ENCODE assay signal across 8 cellular contexts in the genomic region with DNA sequence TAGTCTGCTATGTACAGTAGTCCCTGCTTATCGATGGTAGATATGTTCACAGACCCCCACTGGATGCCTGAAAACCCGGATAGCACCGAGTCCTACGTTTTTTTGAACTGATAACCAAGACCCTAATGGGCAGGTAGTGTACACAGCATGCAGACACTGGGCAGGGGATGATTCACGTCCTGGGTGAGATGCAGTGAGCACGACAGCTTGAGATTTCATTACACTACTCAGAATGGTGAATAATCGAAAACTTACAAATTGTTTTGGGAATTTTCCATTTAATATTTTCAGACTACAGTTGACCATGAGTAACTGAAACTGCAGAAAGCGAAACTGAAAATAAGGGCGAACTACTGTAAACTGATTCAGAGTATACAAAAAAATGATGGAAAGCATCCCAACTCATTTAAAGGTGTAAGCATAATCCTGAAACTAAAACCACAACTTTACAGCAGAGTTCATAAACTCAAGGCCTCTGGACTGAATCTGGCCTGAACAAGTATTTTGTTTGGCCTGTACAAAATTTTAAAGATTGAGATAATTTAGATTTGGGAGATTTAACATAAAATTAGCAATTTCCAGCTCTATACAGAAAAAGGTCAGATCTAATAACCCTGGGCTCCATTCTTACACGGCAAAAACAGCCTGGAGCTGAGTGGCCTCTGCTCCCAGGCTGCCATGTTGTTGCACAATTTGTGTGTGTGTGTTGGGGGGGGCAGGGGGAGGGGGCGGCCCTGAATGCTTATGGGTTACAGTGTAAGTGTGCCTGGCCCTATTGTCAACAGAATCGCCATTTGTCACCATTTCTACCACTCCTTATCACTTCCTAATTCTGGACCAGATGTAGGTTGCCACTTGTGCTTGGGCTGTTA. TPM values are rescaled to one million over a fixed set of nuclear protein-coding genes. Genes with fewer than 3 reads are reported as not detected.
DNase-seq lines count a peak whose midpoint lies in the region; ATAC-seq and TF ChIP-seq lines count a peak whose summit lies in the region.

No MANE protein-coding gene starts in this region.

- peak overlapping the region; percentile 48 for H3K4me3 ChIP-seq in fibroblast of pulmonary artery (replicated peaks; ENCODE audit: low read depth, low read length)
- H3K4me3 ChIP-seq in skeletal muscle satellite cell (ENCODE audit: low read length) = peak overlapping the region; percentile 64

- H3K4me2 ChIP-seq in skeletal muscle satellite cell (ENCODE audit: low read length) = peak overlapping the region; percentile 84

- CTCF ChIA-PET in activated CD8-positive, alpha-beta T cell treated with anti-CD3 and anti-CD28 coated beads for 36 hours (lab: Charles Lee) = interaction anchor here (1.1 to 1.9 kb wide), 2 partner anchors 104 to 230 kb away, joined by 3 to 4 read pairs; no protein-coding TSS in a partner anchor

- H3K36me3 Mint-ChIP-seq in activated CD8-positive, alpha-beta T cell treated with anti-CD3 and anti-CD28 coated beads for 36 hours (ENCODE audit: low read depth) = no peaks in the 10 kb centered on the region

- POLR2A ChIA-PET in activated CD8-positive, alpha-beta T cell treated with anti-CD3 and anti-CD28 coated beads for 36 hours (lab: Charles Lee) = interaction anchor here (0.5 to 1.3 kb wide), 3 partner anchors 14 to 836 kb away, joined by 3 to 4 read pairs (median 4); no protein-coding TSS in a partner anchor

- ATAC-seq in activated CD8-positive, alpha-beta T cell treated with anti-CD3 and anti-CD28 coated beads for 36 hours = peak; percentile 94
- ATAC-seq in GM21360 (IDR thresholded peaks at IDR 0.05; ENCODE audit: unreplicated experiment) = no peak
- ATAC-seq in HG02938 (IDR thresholded peaks at IDR 0.05; ENCODE audit: unreplicated experiment) = no peak

- no peaks in the 10 kb centered on the region for H3K9me3 ChIP-seq in skeletal muscle satellite cell (replicated peaks; ENCODE audit: low read length)

- H3K4me1 Mint-ChIP-seq in activated CD8-positive, alpha-beta T cell treated with anti-CD3 and anti-CD28 coated beads for 36 hours (ENCODE audit: low read depth) = peaks cover 21% of the 10 kb centered on the region

- peak overlapping the region; percentile 88 for H3K27ac Mint-ChIP-seq in activated CD8-positive, alpha-beta T cell treated with anti-CD3 and anti-CD28 coated beads for 36 hours

- H3K27me3 ChIP-seq in skeletal muscle satellite cell (ENCODE audit: control insufficient read depth, insufficient read depth, low read length) = no peaks in the 10 kb centered on the region

- H3K36me3 ChIP-seq in skeletal muscle satellite cell (ENCODE audit: insufficient read depth, low read length) = peaks cover 6% of the 10 kb centered on the region

- DNase-seq in CD1c-positive myeloid dendritic cell (ENCODE audit: extremely low spot score) = peak; percentile 48
- DNase-seq in HS-5 (ENCODE audit: low read depth) = peak; percentile 51
- peak; percentile 61 for DNase-seq in activated CD8-positive, alpha-beta T cell treated with anti-CD3 and anti-CD28 coated beads for 36 hours
- DNase-seq in fibroblast of pulmonary artery (ENCODE audit: low read depth) = peak; percentile 50
- no peak for DNase-seq in NCI-H128 (lab: John Stamatoyannopoulos, UW; ENCODE audit: unreplicated experiment)

- peak overlapping the region; percentile 69 for H3K4me3 Mint-ChIP-seq in activated CD8-positive, alpha-beta T cell treated with anti-CD3 and anti-CD28 coated beads for 36 hours

- peak overlapping the region; percentile 80 for H3K9ac ChIP-seq in skeletal muscle satellite cell (ENCODE audit: low read depth, low read length)

- intact Hi-C loops in activated CD8-positive, alpha-beta T cell treated with anti-CD3 and anti-CD28 coated beads for 36 hours (cut with micrococcal nuclease) = no loop called here

- TF ChIP-seq CTCF in activated CD8-positive, alpha-beta T cell treated with anti-CD3 and anti-CD28 coated beads for 36 hours (IDR thresholded peaks at IDR 0.05) = no peak
- no peak for TF ChIP-seq CTCF in fibroblast of pulmonary artery (IDR thresholded peaks at IDR 0.05; ENCODE audit: low read length, missing control alignments)

- H3K4me1 ChIP-seq in skeletal muscle satellite cell (ENCODE audit: control insufficient read depth, insufficient read depth, low read length) = peaks cover 16% of the 10 kb centered on the region

- H3K9me3 Mint-ChIP-seq in activated CD8-positive, alpha-beta T cell treated with anti-CD3 and anti-CD28 coated beads for 36 hours = no peaks in the 10 kb centered on the region

- H3K27me3 Mint-ChIP-seq in activated CD8-positive, alpha-beta T cell treated with anti-CD3 and anti-CD28 coated beads for 36 hours = no peaks in the 10 kb centered on the region

RNA-seq across cellular contexts. Expression of a gene that starts 34.9 kb away (rescaled TPM):
- total RNA-seq in activated CD8-positive, alpha-beta T cell treated with anti-CD3 and anti-CD28 coated beads for 36 hours = 10 to 100 TPM; 16.7 to 17.2 TPM
- 20.3 and 25.3 TPM in 2 replicates for total RNA-seq in skeletal muscle satellite cell (2012; rRNA removed)
